8 cellular contexts compared by ENCODE assay signal in the genomic region with DNA sequence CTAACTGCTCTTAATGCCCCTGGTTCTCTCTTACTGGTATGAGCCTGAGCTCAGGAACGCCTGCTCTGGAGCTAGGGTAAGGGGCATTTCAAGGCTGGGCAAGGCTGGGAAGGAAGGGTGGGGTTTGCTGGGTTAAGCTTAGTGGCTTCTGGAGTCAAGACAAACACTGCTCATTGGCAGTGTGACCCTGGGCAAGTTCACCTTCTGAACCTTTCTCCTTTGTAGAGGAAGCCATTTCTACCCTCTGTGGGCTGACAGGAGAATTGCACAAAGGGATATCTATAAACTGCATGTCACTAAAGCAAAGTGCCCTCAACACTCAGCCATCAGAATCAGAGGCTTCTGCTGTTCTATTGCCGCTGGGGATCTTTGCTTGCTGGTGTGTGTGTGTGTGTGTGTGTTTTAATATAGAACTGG. TPM values are rescaled to one million over a fixed set of nuclear protein-coding genes. Genes with fewer than 3 reads are reported as not detected.
A peak's percentile ranks its signal among the peaks of the same experiment; 100 is the strongest.
DNase-seq lines count a peak whose midpoint lies in the region; ATAC-seq and TF ChIP-seq lines count a peak whose summit lies in the region.

No MANE protein-coding gene starts in this region.

- H3K27ac ChIP-seq in RWPE2 (ENCODE audit: poor library complexity, severe bottlenecking) (no peak overlapping the region), left ventricle myocardium inferior (replicated peaks) (peak overlapping the region; percentile 84), colonic mucosa (no peak overlapping the region)

- H3K36me3 ChIP-seq in RWPE2 (ENCODE audit: low read depth), result peaks cover 57% of the 10 kb centered on the region
- H3K36me3 ChIP-seq in left ventricle myocardium inferior, result no peaks in the 10 kb centered on the region
- peaks cover 5% of the 10 kb centered on the region for H3K36me3 ChIP-seq in colonic mucosa

- ATAC-seq in HG03060 (IDR thresholded peaks at IDR 0.05; ENCODE audit: low read depth, unreplicated experiment) (peak; percentile 75), RWPE2 (ENCODE audit: low read depth) (peak; percentile 51; the same call in 1 of the 3 replicates)

- H3K9ac ChIP-seq in colonic mucosa (ENCODE audit: low read depth in 2 of 2, low read length in 2 of 2), result no peak overlapping the region

- H3K9me3 ChIP-seq in RWPE2 (ENCODE audit: severe bottlenecking) (no peaks in the 10 kb centered on the region), left ventricle myocardium inferior (replicated peaks) (no peaks in the 10 kb centered on the region), colonic mucosa (no peaks in the 10 kb centered on the region)

- TF ChIP-seq CTCF in RWPE2 (IDR thresholded peaks at IDR 0.05; ENCODE audit: poor library complexity, severe bottlenecking) (no peak), left ventricle myocardium inferior (IDR thresholded peaks at IDR 0.05; ENCODE audit: borderline replicate concordance) (peak; percentile 50), colonic mucosa (IDR thresholded peaks at IDR 0.05) (no peak)

- H3K4me1 ChIP-seq in RWPE2 (ENCODE audit: insufficient read depth, poor library complexity, severe bottlenecking) (no peaks in the 10 kb centered on the region), left ventricle myocardium inferior (peaks cover 16% of the 10 kb centered on the region), colonic mucosa (no peaks in the 10 kb centered on the region)

- H3K27me3 ChIP-seq in RWPE2 (ENCODE audit: insufficient read depth, poor library complexity, severe bottlenecking), result no peaks in the 10 kb centered on the region
- no peaks in the 10 kb centered on the region for H3K27me3 ChIP-seq in left ventricle myocardium inferior (ENCODE audit: low read depth)
- no peaks in the 10 kb centered on the region for H3K27me3 ChIP-seq in colonic mucosa

- intact Hi-C loops in left ventricle myocardium inferior (cut with micrococcal nuclease), result no loop called here
- intact Hi-C loops in colonic mucosa (cut with DNase I), result no loop called here

- peak; percentile 32 for DNase-seq in NCI-H2171 treated with DMSO at 0.1 percent for 48 hours (lab: John Stamatoyannopoulos, UW)
- no peak for DNase-seq in NCI-H2171 (lab: John Stamatoyannopoulos, UW)
- no peak for DNase-seq in RWPE2 (ENCODE audit: low spot score)
- DNase-seq in left ventricle myocardium inferior, result no peak
- no peak for DNase-seq in colonic mucosa
- no peak for DNase-seq in medulla oblongata (ENCODE audit: extremely low spot score)
- no peak for DNase-seq in stimulated activated CD4-positive, alpha-beta T cell treated with anti-CD3 and anti-CD28 coated beads, Interleukin-2, amount 100 ng/mL, for 48 hours

- H3K4me3 ChIP-seq in RWPE2 (ENCODE audit: severe bottlenecking), result no peak overlapping the region
- no peak overlapping the region for H3K4me3 ChIP-seq in left ventricle myocardium inferior
- no peak overlapping the region for H3K4me3 ChIP-seq in colonic mucosa

RNA-seq across cellular contexts. Expression of a gene that starts 20.3 kb away (rescaled TPM):
- total RNA-seq in left ventricle myocardium inferior (0.08 TPM), colonic mucosa (not detected)

RNA-seq across cellular contexts. Expression of a gene that starts 48.7 kb away (rescaled TPM):
- 0.63 TPM for total RNA-seq in left ventricle myocardium inferior
- 10 to 100 TPM; 68.8 to 83.9 TPM for total RNA-seq in colonic mucosa

Comparison
In these comparisons a context has a peak if more than half of its experiments do, and no peak if none do; other contexts are left out.
1. RNA of a gene that starts 48.7 kb away (total RNA-seq): 68.8 to 83.9 TPM in colonic mucosa; 0.63 TPM in left ventricle myocardium inferior (single experiment); every median in the first group is over 10 times any median in the second.